ENCODE assay signal across 27 cellular contexts in genomic region chr3:138547342-138547975, GRCh38. TPM values are rescaled to one million over a fixed set of nuclear protein-coding genes. Genes with fewer than 3 reads are reported as not detected.
DNase-seq lines count a peak whose midpoint lies in the region; ATAC-seq, FAIRE-seq and TF ChIP-seq lines count a peak whose summit lies in the region.
"Had no signal": no experiment of that assay in that cellular context is flagged by ENCODE, and none has a peak within 500 bp of the region (broad histone marks: within the 10 kb centered on the region; RNA-seq: fewer than 3 reads in every experiment).

No MANE protein-coding gene starts in this region.

- TF ChIP-seq EP300 in A549 (IDR thresholded peaks at IDR 0.05), result no peak

- H3K79me2 ChIP-seq in HCT116 (ENCODE audit: insufficient read depth, low read length), result 0 out of 2 replicates have a peak, but pooled peaks cover 3% of the 10 kb centered on the region

- H3K9me3 Mint-ChIP-seq in chondrocyte (ENCODE audit: low read depth), result peaks cover 57% of the 10 kb centered on the region

- 77% methylated on average over 2 of the region's 2 CpGs for WGBS in A549 (ENCODE audit: missing lambda C conversion rate)

- H3K4me1 ChIP-seq in A549 (no peaks in the 10 kb centered on the region), HCT116 (ENCODE audit: control insufficient read depth in 1 of 2, insufficient read depth in 2 of 2, low read length in 2 of 2) (no peaks in the 10 kb centered on the region)

- no peak for FAIRE-seq in A549 (lab: Jason Lieb, UNC)
- FAIRE-seq: GM12891 had no signal

- H2AFZ ChIP-seq in HCT116 (ENCODE audit: low read depth, low read length, poor library complexity, severe bottlenecking), result no peak overlapping the region

- peaks cover 4% of the 10 kb centered on the region; the same call in 1 of the 3 replicates for H3K9me3 ChIP-seq in A549
- peaks cover 3 to 17% of the 10 kb centered on the region in 2 experiments; a peak in 1 of 4 replicates for H3K9me3 ChIP-seq in HCT116 (ENCODE audit: control insufficient read depth in 1 of 2, insufficient read depth in 1 of 2, low read depth in 1 of 2, low read length in 2 of 2)

- TF ChIP-seq POLR2A in A549 (IDR thresholded peaks at IDR 0.05; ENCODE audit: low read length) (no peak), HCT116 (IDR thresholded peaks at IDR 0.05; ENCODE audit: borderline replicate concordance, extremely low read depth, insufficient read depth, insufficient read length) (no peak)

- peaks cover 52% of the 10 kb centered on the region for H3K36me3 Mint-ChIP-seq in chondrocyte (ENCODE audit: low read depth)

- DNase-seq in A549 (ENCODE audit: low read depth in 1 of 2, low spot score in 1 of 2), result no peak
- no peak for DNase-seq in HCT116 (ENCODE audit: low read depth, low spot score)
- DNase-seq in SW480 (ENCODE audit: low spot score), result peak; percentile 18
- peak; percentile 37 for DNase-seq in epithelial cell of prostate (ENCODE audit: low read depth, low spot score)
- no peak for DNase-seq in chondrocyte (ENCODE audit: low spot score)
- DNase-seq in iPS-NIHi7 (ENCODE audit: extremely low spot score), result no peak
- no peak for DNase-seq in D341Med (ENCODE audit: low spot score)
- DNase-seq: CD8-positive, alpha-beta T cell; DMS79 treated with DMSO at 0.1 percent for 48 hours; GF-D8; GOT3; HCEC 1CT; KBM-7; MG63; NCI-H1105 treated with DMSO at 0.1 percent for 48 hours; NCI-H146; NCI-H1930; NCI-H2107; NCI-H446; NCI-H524 treated with DMSO at 0.1 percent for 48 hours; NCI-H774; SIG-M5 had no signal

- intact Hi-C loops in HCT116 (cut with micrococcal nuclease), result no loop called here

- no peak overlapping the region for H3K4me3 Mint-ChIP-seq in chondrocyte (ENCODE audit: unreplicated experiment)
- H3K4me3 Mint-ChIP-seq: B cell; CD8-positive, alpha-beta T cell had no signal

- H3K4me2 ChIP-seq in A549, result no peak overlapping the region
- no peak overlapping the region for H3K4me2 ChIP-seq in HCT116 (ENCODE audit: low read length)

- H3K9me2 ChIP-seq in HCT116 (ENCODE audit: insufficient read depth), result no peaks in the 10 kb centered on the region

- H4K20me1 ChIP-seq in HCT116 (ENCODE audit: insufficient read depth), result no peaks in the 10 kb centered on the region

- no peak overlapping the region for H3K27ac Mint-ChIP-seq in chondrocyte (ENCODE audit: unreplicated experiment)
- H3K27ac Mint-ChIP-seq: B cell; CD8-positive, alpha-beta T cell had no signal

- TF ChIP-seq CTCF in A549 (IDR thresholded peaks at IDR 0.05), result no peak
- no peak for TF ChIP-seq CTCF in HCT116 (IDR thresholded peaks at IDR 0.05 in 2 of 3, conservative IDR thresholded peaks at IDR 0.05 in 1 of 3; ENCODE audit: borderline replicate concordance in 1 of 3, insufficient read depth in 1 of 3, low read depth in 2 of 3, low read length in 2 of 3)
- TF ChIP-seq CTCF in chondrocyte (IDR thresholded peaks at IDR 0.05), result no peak

- H3K27ac ChIP-seq in A549, result no peak overlapping the region
- H3K27ac ChIP-seq in HCT116 (ENCODE audit: low read depth, low read length), result no peak overlapping the region
- peak overlapping the region; percentile 87 for H3K27ac ChIP-seq in epithelial cell of prostate
- H3K27ac ChIP-seq: C4-2B, SK-N-MC had no signal

- H3K27me3 ChIP-seq in HCT116 (ENCODE audit: insufficient read depth, low read length), result no peaks in the 10 kb centered on the region
- H3K27me3 ChIP-seq: MG63 had no signal

- RAD21 ChIA-PET in HCT116 (lab: Charles Lee; ENCODE audit: low non-redundant PET in 1 of 2, low total read pairs in 2 of 2, uncharacterized antibody in 2 of 2, unreplicated experiment in 2 of 2), result no interaction called here

- TF ChIP-seq RAD21 in A549 (conservative IDR thresholded peaks at IDR 0.05 in 1 of 2, IDR thresholded peaks at IDR 0.05 in 1 of 2) (no peak), HCT116 (IDR thresholded peaks at IDR 0.05; ENCODE audit: low read depth) (no peak)

- no peaks in the 10 kb centered on the region for H3K4me1 Mint-ChIP-seq in chondrocyte (ENCODE audit: low read depth)
- H3K4me1 Mint-ChIP-seq: B cell had no signal

- peaks cover 0 to 30% of the 10 kb centered on the region in 2 experiments; a peak in 2 of 4 replicates for H3K36me3 ChIP-seq in HCT116 (ENCODE audit: control insufficient read depth in 1 of 2, insufficient read depth in 2 of 2, low read length in 2 of 2)
- H3K36me3 ChIP-seq: MG63 had no signal

- BruUV-seq in HCT116 (replicated peaks; lab: Mats Ljungman, UMichigan), result no TSS peak

- no peak for ATAC-seq in A549
- ATAC-seq in HCT116, result no peak
- ATAC-seq: CD8-positive, alpha-beta T cell; Panc1 had no signal

- CTCF ChIA-PET in A549 (lab: Yijun Ruan, JAX) (no interaction called here), HCT116 (lab: Charles Lee) (no interaction called here)

- POLR2A ChIA-PET in A549 (lab: Yijun Ruan, JAX), result no interaction called here
- POLR2A ChIA-PET in HCT116 (lab: Charles Lee), result no interaction called here

- H3K4me3 ChIP-seq in A549 (no peak overlapping the region), HCT116 (replicated peaks in 1 of 2; ENCODE audit: low read depth in 1 of 2, low read length in 2 of 2) (no peak overlapping the region)
- H3K4me3 ChIP-seq: MG63, SK-N-MC had no signal

- H3K9ac ChIP-seq in HCT116 (ENCODE audit: low read length), result no peak overlapping the region

- no peaks in the 10 kb centered on the region for H3K27me3 Mint-ChIP-seq in chondrocyte (ENCODE audit: low read depth)
- H3K27me3 Mint-ChIP-seq: B cell had no signal

TF ChIP-seq in A549, 52 proteins besides CTCF, POLR2A, EP300 and RAD21:
- TF ChIP-seq, protein P1, sequence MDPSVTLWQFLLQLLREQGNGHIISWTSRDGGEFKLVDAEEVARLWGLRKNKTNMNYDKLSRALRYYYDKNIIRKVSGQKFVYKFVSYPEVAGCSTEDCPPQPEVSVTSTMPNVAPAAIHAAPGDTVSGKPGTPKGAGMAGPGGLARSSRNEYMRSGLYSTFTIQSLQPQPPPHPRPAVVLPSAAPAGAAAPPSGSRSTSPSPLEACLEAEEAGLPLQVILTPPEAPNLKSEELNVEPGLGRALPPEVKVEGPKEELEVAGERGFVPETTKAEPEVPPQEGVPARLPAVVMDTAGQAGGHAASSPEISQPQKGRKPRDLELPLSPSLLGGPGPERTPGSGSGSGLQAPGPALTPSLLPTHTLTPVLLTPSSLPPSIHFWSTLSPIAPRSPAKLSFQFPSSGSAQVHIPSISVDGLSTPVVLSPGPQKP (IDR thresholded peaks at IDR 0.05; ENCODE audit: low read depth, low read length), result no peak
- TF ChIP-seq CHD2 (IDR thresholded peaks at IDR 0.05; ENCODE audit: low read length, partially characterized antibody) (no peak), SMC3 (IDR thresholded peaks at IDR 0.05) (no peak), HOXB5 (CRISPR knock-in tag; IDR thresholded peaks at IDR 0.05) (no peak), MAFK (IDR thresholded peaks at IDR 0.05; ENCODE audit: partially characterized antibody) (peak; percentile 51), HES2 (IDR thresholded peaks at IDR 0.05) (no peak)

TF ChIP-seq in HCT116, 20 proteins besides CTCF, POLR2A, EP300 and RAD21:
- 0 out of 2 replicates have a peak, but pooled peaks have one; percentile 11 for TF ChIP-seq CBX3 (IDR thresholded peaks at IDR 0.05; ENCODE audit: low read depth)
- no peak for TF ChIP-seq YY1 (IDR thresholded peaks at IDR 0.05; ENCODE audit: extremely low read depth, insufficient replicate concordance, low read depth, low read length)
- 0 out of 2 replicates have a peak, but pooled peaks have one; percentile 28 for TF ChIP-seq CEBPB (IDR thresholded peaks at IDR 0.05; ENCODE audit: low read depth)
- no peak for TF ChIP-seq EGR1 (IDR thresholded peaks at IDR 0.05; ENCODE audit: low read depth)

RNA-seq across cellular contexts. Expression of gene CEP70, which starts 46.6 kb away (rescaled TPM):
- polyA plus RNA-seq in A549 (2011; rRNA removed), result 9.4 and 17.1 TPM in 2 replicates
- 1.9 and 2.4 TPM in 2 replicates for polyA plus RNA-seq in A549 (2012; cell fraction: cytosol; rRNA removed)
- polyA plus RNA-seq in A549 (2012; cell fraction: nucleus; rRNA removed), result 0.77 and 1.1 TPM in 2 replicates
- polyA plus RNA-seq in A549 (2017; fragmentation: RNase III; extraction: RNeasy Plus Mini Kit Qiagen cat#74134 plus additional on column Dnase treatment), result 15.7 to 17.4 TPM (median 16.5 TPM) in 3 replicates
- polyA minus RNA-seq in A549 (2011; rRNA and poly(A)+ RNA removed), result 7.8 and 10.6 TPM in 2 replicates
- 38.7 TPM for total RNA-seq in HCT116 (2021; ENCODE audit: unreplicated experiment)
- polyA plus RNA-seq in HCT116 (2012), result 18.0 and 27.4 TPM in 2 replicates
- total RNA-seq in chondrocyte, result 11.4 to 12.9 TPM (median 12.8 TPM) in 3 replicates

Comparison
In these comparisons a context has a peak if more than half of its experiments do, and no peak if none do; other contexts are left out.
1. DNase-seq: peak in SW480 (single experiment) and epithelial cell of prostate (single experiment); none in A549 (0 of 2), HCT116 (single experiment), chondrocyte (single experiment), iPS-NIHi7 (single experiment) and D341Med (single experiment).
2. Of the 6 proteins assayed by ChIP-seq in both A549 and HCT116: peak only in A549: none; only in HCT116: CEBPB; in both: none; in neither: 5.